In genomic region chr16:71746442-71747046, GRCh38 we compare ENCODE assay signal across 9 cellular contexts. TPM values are rescaled to one million over a fixed set of nuclear protein-coding genes. Genes with fewer than 3 reads are reported as not detected.
DNase-seq lines count a peak whose midpoint lies in the region; ATAC-seq and TF ChIP-seq lines count a peak whose summit lies in the region.
"Had no signal": no experiment of that assay in that cellular context is flagged by ENCODE, and none has a peak within 500 bp of the region (broad histone marks: within the 10 kb centered on the region; RNA-seq: fewer than 3 reads in every experiment).

No MANE protein-coding gene starts in this region.

- POLR2A ChIA-PET in BJ (lab: Charles Lee), result no interaction called here

- ATAC-seq in GM18861 (IDR thresholded peaks at IDR 0.05; ENCODE audit: unreplicated experiment) (no peak), GM18868 (IDR thresholded peaks at IDR 0.05; ENCODE audit: unreplicated experiment) (no peak)

- no peaks in the 10 kb centered on the region for H3K27me3 ChIP-seq in BJ (ENCODE audit: control insufficient read depth, insufficient read depth, low read length)
- H3K27me3 ChIP-seq: neutrophil had no signal

- H3K4me3 ChIP-seq in BJ (ENCODE audit: low read depth, low read length), result no peak overlapping the region
- H3K4me3 ChIP-seq in cardiac fibroblast (replicated peaks in 1 of 2; ENCODE audit: low read depth in 2 of 2, low read length in 2 of 2), result no peak overlapping the region

- DNase-seq in BJ (ENCODE audit: low read depth) (no peak), NCI-H82 treated with DMSO at 0.1 percent for 48 hours (lab: John Stamatoyannopoulos, UW; ENCODE audit: unreplicated experiment) (peak; percentile 8), cardiac fibroblast (ENCODE audit: low read depth in 2 of 2) (peak; percentile 67 to 71), lung microvascular endothelial cell (ENCODE audit: low read depth in 2 of 2) (peak; percentile 50 to 65), NCI-H1930 (lab: John Stamatoyannopoulos, UW) (no peak)

- H3K36me3 ChIP-seq in BJ (ENCODE audit: control insufficient read depth, insufficient read depth, low read length), result peaks cover 6% of the 10 kb centered on the region

- CTCF ChIA-PET in BJ (lab: Yijun Ruan, JAX), result no interaction called here

- TF ChIP-seq CTCF in BJ (IDR thresholded peaks at IDR 0.05; ENCODE audit: insufficient read depth, low read depth, low read length) (peak; percentile 70), GM12874 (IDR thresholded peaks at IDR 0.05; ENCODE audit: insufficient read depth, low read depth, low read length) (peak; percentile 45), cardiac fibroblast (IDR thresholded peaks at IDR 0.05; ENCODE audit: low read depth, low read length) (peak; percentile 69)

RNA-seq across cellular contexts. Expression of gene PHLPP2, which starts 22.0 kb away (rescaled TPM):
- 7.9 and 10.0 TPM in 2 replicates for polyA plus RNA-seq in BJ (2011; rRNA removed)
- polyA minus RNA-seq in BJ (2011; rRNA and poly(A)+ RNA removed), result 19.9 and 24.8 TPM in 2 replicates
- 4.6 and 6.5 TPM in 2 replicates for total RNA-seq in lung microvascular endothelial cell

Comparison
In these comparisons a context has a peak if more than half of its experiments do, and no peak if none do; other contexts are left out.
1. DNase-seq: peak in NCI-H82 treated with DMSO at 0.1 percent for 48 hours (single experiment), cardiac fibroblast (2 of 2) and lung microvascular endothelial cell (2 of 2); none in BJ (single experiment) and NCI-H1930 (0 of 2).
2. Peak in every context shown above with its lines, with median percentiles within 50 percentile points of each other: CTCF ChIP-seq.